In the genomic region with DNA sequence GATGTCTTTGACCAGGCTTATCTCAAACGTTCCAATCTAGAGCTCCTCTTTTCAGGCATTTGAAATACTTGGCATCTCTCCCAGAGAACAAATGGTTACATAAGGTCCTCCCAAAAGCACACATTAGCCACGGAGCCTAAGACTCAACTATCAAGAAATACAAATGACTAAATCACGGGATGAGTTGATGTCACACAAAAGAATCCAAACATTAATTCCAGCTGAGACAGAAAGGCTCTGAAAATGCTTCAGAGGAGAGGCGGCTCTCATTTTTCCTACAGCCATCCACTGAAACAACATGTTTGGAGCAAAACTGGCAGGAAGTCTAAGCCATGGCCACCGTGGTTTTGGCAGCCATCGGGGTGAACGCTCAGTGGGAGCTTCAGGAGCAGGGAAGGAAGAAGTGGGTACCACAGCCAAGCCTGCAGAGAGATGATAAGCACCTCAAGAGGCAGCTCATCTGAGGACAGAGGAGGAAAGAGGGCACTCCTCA, we compare ENCODE assay signal across 8 cellular contexts.
DNase-seq lines count a peak whose midpoint lies in the region; ATAC-seq, FAIRE-seq and TF ChIP-seq lines count a peak whose summit lies in the region.

No MANE protein-coding gene starts in this region.

- peaks cover 0 to 25% of the 10 kb centered on the region in 2 donors for H3K36me3 ChIP-seq in adrenal gland (replicated peaks in 1 of 2)

- no peak overlapping the region for H3K4me3 ChIP-seq in adrenal gland

- peaks cover 6 to 19% of the 10 kb centered on the region in 2 donors for H3K4me1 ChIP-seq in adrenal gland (replicated peaks in 1 of 2)

- DNase-seq in NCI-H1092 treated with DMSO at 0.1 percent for 48 hours (lab: John Stamatoyannopoulos, UW) (peak; percentile 85), adrenal gland (peak in 3 of 7 donors; percentile 45 to 49 (median 48)), superior temporal gyrus (ENCODE audit: extremely low spot score) (peak; percentile 81), GM12892 (ENCODE audit: insufficient read length) (no peak), SK-N-DZ (ENCODE audit: low spot score) (no peak)

- intact Hi-C loops in adrenal gland (cut with DNase I) = loop anchor here in 1 of 2 donors (10.0 kb wide), 1 partner anchor 130 kb away; no protein-coding TSS in a partner anchor

- whole genome bisulfite sequencing in adrenal gland, 4 donors = 17 to 22% (median 18%) methylated on average over 7 of the region's 7 CpGs

- ATAC-seq in GM21717 (IDR thresholded peaks at IDR 0.05; ENCODE audit: unreplicated experiment) (no peak), HG03442 (IDR thresholded peaks at IDR 0.05; ENCODE audit: unreplicated experiment) (no peak)

- no peak for TF ChIP-seq CTCF in adrenal gland (IDR thresholded peaks at IDR 0.05)

- H3K9me3 ChIP-seq in adrenal gland (replicated peaks in 1 of 3) = no peaks in the 10 kb centered on the region

- FAIRE-seq in islet of Langerhans (lab: Jason Lieb, UNC) (peak; percentile 88), GM12892 (lab: Jason Lieb, UNC) (no peak)

- H3K27me3 ChIP-seq in adrenal gland = no peaks in the 10 kb centered on the region

- H3K27ac ChIP-seq in adrenal gland = peak overlapping the region in 4 of 5 donors; percentile 40 to 75 (median 68)

- peak in 1 of 2 donors; percentile 42 for TF ChIP-seq POLR2A in adrenal gland (IDR thresholded peaks at IDR 0.05)
- no peak for TF ChIP-seq POLR2A in GM12892 (IDR thresholded peaks at IDR 0.05; ENCODE audit: low read depth, low read length)

Comparison
In these comparisons a context has a peak if more than half of its experiments do, and no peak if none do; other contexts are left out.
1. DNase-seq: peak in NCI-H1092 treated with DMSO at 0.1 percent for 48 hours (single experiment) and superior temporal gyrus (single experiment); none in GM12892 (single experiment) and SK-N-DZ (single experiment).